In the genomic region with DNA sequence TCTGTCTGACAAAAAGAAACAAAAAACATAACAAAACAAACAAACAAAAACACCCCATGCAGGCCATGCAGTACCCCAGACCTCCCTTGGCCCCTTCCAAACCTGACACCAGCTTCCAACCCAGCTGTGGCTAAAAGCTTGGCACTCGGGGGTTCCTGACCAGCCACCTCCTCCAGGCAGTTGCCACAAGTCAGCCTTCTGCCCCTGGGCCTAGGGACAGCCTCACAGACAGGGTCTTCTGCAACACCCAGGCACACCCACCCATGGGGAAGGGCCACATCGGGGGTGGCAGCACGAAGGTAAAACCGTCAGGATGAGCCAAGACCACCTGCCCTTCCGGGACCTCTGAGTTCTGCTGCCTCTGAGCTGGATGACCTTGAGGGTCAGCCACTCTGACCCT, we compare ENCODE assay signal across 34 cellular contexts. TPM values are rescaled to one million over a fixed set of nuclear protein-coding genes. Genes with fewer than 3 reads are reported as not detected.
"Had no signal": no experiment of that assay in that cellular context is flagged by ENCODE, and none has a peak within 500 bp of the region (broad histone marks: within the 10 kb centered on the region; RNA-seq: fewer than 3 reads in every experiment).

No MANE protein-coding gene starts in this region.

- H3K9me3 Mint-ChIP-seq: activated B cell treated with CpG ODN at 0.5 μM for 24 hours; activated naive CD4-positive, alpha-beta T cell treated with anti-CD3 and anti-CD28 coated beads for 36 hours; activated naive CD4-positive, alpha-beta T cell treated with anti-CD3 and anti-CD28 coated beads, Interleukin-2, amount 50 U/mL, for 72 hours; activated T-cell treated with anti-CD3 and anti-CD28 coated beads, Interleukin-2, amount 50 U/mL, for 4 hours; activated T-helper 1 cell treated with anti-CD3 and anti-CD28 coated beads, Interleukin-12 subunit alpha, Interleukin-12 subunit beta, Interleukin-2, Interleukin-4 antibody, amounts not matched to agents 30 ng/mL and 10 ng/mL and 1 ng/mL, durations not matched to agents 14 hours and 24 hours and 36 hours had no signal

- ATAC-seq: activated naive CD4-positive, alpha-beta T cell treated with anti-CD3 and anti-CD28 coated beads, Interleukin-2, amount 50 U/mL, for 72 hours; activated T-cell treated with anti-CD3 and anti-CD28 coated beads, Interleukin-2, amount 50 U/mL, for 4 hours; body of pancreas; Panc1 had no signal

- H3K36me3 Mint-ChIP-seq: activated naive CD4-positive, alpha-beta T cell treated with anti-CD3 and anti-CD28 coated beads, Interleukin-2, amount 50 U/mL, for 72 hours had no signal

- H3K4me2 ChIP-seq: SK-N-SH had no signal

- H3K36me3 ChIP-seq: adrenal gland, breast epithelium, MG63 had no signal

- H3K27me3 ChIP-seq: adrenal gland, body of pancreas, breast epithelium, MG63, SJSA1 had no signal

- H3K27ac ChIP-seq: adrenal gland, body of pancreas, breast epithelium, SJSA1, VCaP had no signal

- H3K4me1 ChIP-seq: body of pancreas, breast epithelium had no signal

- H3K9ac ChIP-seq: SK-N-SH had no signal

- H3K4me3 Mint-ChIP-seq: activated B cell treated with CpG ODN at 0.5 μM for 24 hours; activated naive CD4-positive, alpha-beta T cell treated with anti-CD3 and anti-CD28 coated beads for 36 hours; activated T-cell treated with anti-CD3 and anti-CD28 coated beads, Interleukin-2, amount 50 U/mL, for 4 hours; activated T-helper 1 cell treated with anti-CD3 and anti-CD28 coated beads, Interleukin-12 subunit alpha, Interleukin-12 subunit beta, Interleukin-2, Interleukin-4 antibody, amounts not matched to agents 30 ng/mL and 10 ng/mL and 1 ng/mL, durations not matched to agents 14 hours and 24 hours and 36 hours had no signal

- H3K27ac Mint-ChIP-seq: activated B cell treated with CpG ODN at 0.5 μM for 24 hours; activated naive CD4-positive, alpha-beta T cell treated with anti-CD3 and anti-CD28 coated beads for 36 hours; activated naive CD4-positive, alpha-beta T cell treated with anti-CD3 and anti-CD28 coated beads, Interleukin-2, amount 50 U/mL, for 72 hours; activated T-helper 1 cell treated with anti-CD3 and anti-CD28 coated beads, Interleukin-12 subunit alpha, Interleukin-12 subunit beta, Interleukin-2, Interleukin-4 antibody, amounts not matched to agents 30 ng/mL and 10 ng/mL and 1 ng/mL, durations not matched to agents 14 hours and 24 hours and 36 hours had no signal

- H3K9me3 ChIP-seq: adrenal gland, body of pancreas, breast epithelium, MG63, SK-N-SH had no signal

- H3K4me3 ChIP-seq: adrenal gland, body of pancreas, breast epithelium, MG63, SJSA1 had no signal

- DNase-seq: activated B cell treated with CpG ODN at 0.5 μM for 24 hours; activated CD4-positive, alpha-beta T cell treated with anti-CD3 and anti-CD28 coated beads for 4 hours; activated CD4-positive, CD25-positive, alpha-beta regulatory T cell treated with anti-CD3 and anti-CD28 coated beads, Interleukin-2, amount 50 U/mL, for 72 hours; activated CD8-positive, alpha-beta memory T cell treated with anti-CD3 and anti-CD28 coated beads, Interleukin-2, amount 50 U/mL, for 4 hours; activated gamma-delta T cell treated with Interleukin-2 at 50 U/mL for 16 hours; activated naive CD4-positive, alpha-beta T cell treated with anti-CD3 and anti-CD28 coated beads for 36 hours; activated T-cell treated with anti-CD3 and anti-CD28 coated beads for 4 hours; activated T-cell treated with anti-CD3 and anti-CD28 coated beads, Interleukin-2, amount 50 U/mL, for 4 hours; adrenal gland; body of pancreas; Kasumi-1; KG1; MG63; NCI-H1048; NCI-H1105 treated with DMSO at 0.1 percent for 48 hours; NCI-H1436; NCI-H1694; NCI-H1930; NCI-H2081 treated with DMSO at 0.1 percent for 48 hours; NCI-H226; NCI-H446 treated with DMSO at 0.1 percent for 48 hours; NCI-H524; NCI-H69; SHP77; SK-N-SH; T-helper 1 cell; T-helper 2 cell; T-helper 9 cell had no signal

RNA-seq across cellular contexts. Expression of a gene that starts 10.7 kb away (rescaled TPM):
- total RNA-seq: activated B cell treated with CpG ODN at 0.5 μM for 24 hours; activated naive CD4-positive, alpha-beta T cell treated with anti-CD3 and anti-CD28 coated beads for 36 hours; activated T-helper 1 cell treated with anti-CD3 and anti-CD28 coated beads, Interleukin-12 subunit alpha, Interleukin-12 subunit beta, Interleukin-2, Interleukin-4 antibody, amounts not matched to agents 30 ng/mL and 10 ng/mL and 1 ng/mL, durations not matched to agents 14 hours and 24 hours and 36 hours had no signal
